ENCODE assay signal across 1 cellular context in the genomic region with DNA sequence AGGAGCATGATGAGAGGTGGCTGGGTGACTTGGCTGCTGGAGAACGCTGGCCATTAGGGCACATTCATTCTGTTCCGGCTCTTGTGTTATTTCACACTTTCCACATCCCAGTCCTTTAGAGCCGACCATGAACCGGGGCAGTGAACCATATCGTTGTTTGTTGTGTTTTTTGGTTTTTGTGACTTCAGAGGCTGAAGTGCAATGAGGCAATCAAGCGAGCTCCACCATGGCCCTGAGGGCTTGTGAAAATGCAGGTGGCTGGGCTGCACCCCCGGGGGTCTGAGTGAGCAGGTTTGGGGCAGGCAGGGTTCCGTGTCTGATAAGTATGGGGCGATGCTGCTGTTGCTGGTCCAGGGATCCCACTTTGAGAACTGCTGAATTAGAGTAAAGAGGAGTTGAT.
A peak's percentile ranks its signal among the peaks of the same experiment; 100 is the strongest.
TF ChIP-seq lines count a peak whose summit lies in the region.

No MANE protein-coding gene starts in this region.

TF ChIP-seq in GM12878, 131 proteins besides CTCF, POLR2A, EP300 and RAD21:
- TF ChIP-seq MTA2 (IDR thresholded peaks at IDR 0.05; ENCODE audit: low read depth), result peak; percentile 35; the same call in 1 of the 2 replicates
- no peak for TF ChIP-seq SIN3A (IDR thresholded peaks at IDR 0.05; ENCODE audit: low read depth, low read length)
- TF ChIP-seq IKZF2 (IDR thresholded peaks at IDR 0.05), result 0 out of 4 replicates have a peak, but pooled peaks of 1 of the 2 experiments have one; percentile 14
- TF ChIP-seq ATF7 (IDR thresholded peaks at IDR 0.05; ENCODE audit: low read depth), result 0 out of 2 replicates have a peak, but pooled peaks have one; percentile 22
- TF ChIP-seq IRF4 (IDR thresholded peaks at IDR 0.05; ENCODE audit: low read depth, low read length), result no peak
